In genomic region chr2:216632952-216633615, GRCh38 we compare ENCODE assay signal across 8 cellular contexts. TPM values are rescaled to one million over a fixed set of nuclear protein-coding genes. Genes with fewer than 3 reads are reported as not detected.
DNase-seq lines count a peak whose midpoint lies in the region; ATAC-seq, FAIRE-seq and TF ChIP-seq lines count a peak whose summit lies in the region.

Gene IGFBP2, plus strand, starts transcription at chr2:216633420. Its CDS starts 104 bp downstream, at chr2:216633524.

- no peak for ATAC-seq in HG02642 (IDR thresholded peaks at IDR 0.05; ENCODE audit: poor library complexity, unreplicated experiment)

- no peaks in the 10 kb centered on the region for H3K36me3 ChIP-seq in endocrine pancreas (ENCODE audit: control insufficient read depth, insufficient read depth, low read length)
- peaks cover 6% of the 10 kb centered on the region for H3K36me3 ChIP-seq in mesodermal cell (ENCODE audit: control insufficient read depth, insufficient read depth, low read length)
- no peaks in the 10 kb centered on the region for H3K36me3 ChIP-seq in subcutaneous abdominal adipose tissue (ENCODE audit: control insufficient read depth in 5 of 5, insufficient read depth in 5 of 5, low read length in 5 of 5)

- peak within 1 kb of the TSS; percentile 86 for H3K4me3 Mint-ChIP-seq in T-helper 1 cell treated with Interleukin-12 subunit alpha and Interleukin-12 subunit beta and Interleukin-4 antibody, amounts not matched to agents 30 μg/mL and 1 μg/mL, for 36 hours

- FAIRE-seq in D721Med (lab: Jason Lieb, UNC): no peak
- no peak for FAIRE-seq in urothelium cell line (lab: Jason Lieb, UNC)

- no peaks in the 10 kb centered on the region for H3K9me3 ChIP-seq in endocrine pancreas (ENCODE audit: control insufficient read depth, low read length)
- H3K9me3 ChIP-seq in mesodermal cell (ENCODE audit: control insufficient read depth, low read length): no peaks in the 10 kb centered on the region
- no peaks in the 10 kb centered on the region for H3K9me3 ChIP-seq in subcutaneous abdominal adipose tissue (ENCODE audit: control insufficient read depth in 5 of 5, low read length in 5 of 5)

- TF ChIP-seq CTCF in D721Med (IDR thresholded peaks at IDR 0.05; ENCODE audit: insufficient read depth, missing control alignments): no peak

- H3K36me3 Mint-ChIP-seq in T-helper 1 cell treated with Interleukin-12 subunit alpha and Interleukin-12 subunit beta and Interleukin-4 antibody, amounts not matched to agents 30 μg/mL and 1 μg/mL, for 36 hours (ENCODE audit: low read depth): no peaks in the 10 kb centered on the region

- peaks cover 22% of the 10 kb centered on the region for H3K4me1 Mint-ChIP-seq in T-helper 1 cell treated with Interleukin-12 subunit alpha and Interleukin-12 subunit beta and Interleukin-4 antibody, amounts not matched to agents 30 μg/mL and 1 μg/mL, for 36 hours (ENCODE audit: low read depth)

- H3K27me3 ChIP-seq in endocrine pancreas (ENCODE audit: control insufficient read depth, insufficient read depth, low read length) (no peaks in the 10 kb centered on the region), subcutaneous abdominal adipose tissue (ENCODE audit: control insufficient read depth in 5 of 5, insufficient read depth in 4 of 5, low read length in 5 of 5) (peaks cover 11 to 39% (median 34%) of the 10 kb centered on the region in 5 donors)

- DNase-seq in D721Med (ENCODE audit: insufficient read length, low spot score): peak; percentile 58
- DNase-seq in Jurkat, Clone E6-1 (ENCODE audit: low read depth, low spot score): peak; percentile 80
- no peak for DNase-seq in urothelium cell line (ENCODE audit: low spot score)

- H3K4me3 ChIP-seq in Jurkat, Clone E6-1 (ENCODE audit: low read length): peak within 1 kb of the TSS; percentile 82
- H3K4me3 ChIP-seq in endocrine pancreas (ENCODE audit: control insufficient read depth, insufficient read depth, low read length): peak within 1 kb of the TSS; percentile 38
- peak within 1 kb of the TSS; percentile 74 for H3K4me3 ChIP-seq in mesodermal cell (ENCODE audit: extremely low read depth, insufficient read depth, low read length, poor library complexity, severe bottlenecking)
- H3K4me3 ChIP-seq in subcutaneous abdominal adipose tissue (ENCODE audit: low read depth in 1 of 5, low read length in 5 of 5): peak within 1 kb of the TSS; percentile 60 to 72 (median 69)

- H3K9me3 Mint-ChIP-seq in T-helper 1 cell treated with Interleukin-12 subunit alpha and Interleukin-12 subunit beta and Interleukin-4 antibody, amounts not matched to agents 30 μg/mL and 1 μg/mL, for 36 hours: no peaks in the 10 kb centered on the region

- H3K27ac ChIP-seq in mesodermal cell (ENCODE audit: low read depth, low read length, severe bottlenecking) (peak within 1 kb of the TSS; percentile 48), subcutaneous abdominal adipose tissue (ENCODE audit: low read depth, low read length) (no peak within 1 kb of the TSS)

- no peak within 1 kb of the TSS for H3K27ac Mint-ChIP-seq in T-helper 1 cell treated with Interleukin-12 subunit alpha and Interleukin-12 subunit beta and Interleukin-4 antibody, amounts not matched to agents 30 μg/mL and 1 μg/mL, for 36 hours

- peaks cover 76% of the 10 kb centered on the region for H3K27me3 Mint-ChIP-seq in T-helper 1 cell treated with Interleukin-12 subunit alpha and Interleukin-12 subunit beta and Interleukin-4 antibody, amounts not matched to agents 30 μg/mL and 1 μg/mL, for 36 hours (ENCODE audit: low read depth)

- 0 to 1% methylated on average over 41 to 53 of the region's 70 CpGs for WGBS in mesodermal cell (ENCODE audit: insufficient coverage in 2 of 2), 2 experiments

- H3K4me1 ChIP-seq in endocrine pancreas (ENCODE audit: control insufficient read depth, insufficient read depth, low read length): no peaks in the 10 kb centered on the region
- peaks cover 20% of the 10 kb centered on the region for H3K4me1 ChIP-seq in mesodermal cell (ENCODE audit: control insufficient read depth, insufficient read depth, low read length, poor library complexity, severe bottlenecking)
- H3K4me1 ChIP-seq in subcutaneous abdominal adipose tissue (ENCODE audit: control insufficient read depth in 5 of 5, insufficient read depth in 5 of 5, low read length in 5 of 5): peaks cover 0 to 38% (median 21%) of the 10 kb centered on the region in 5 donors

- peak within 1 kb of the TSS; percentile 55 for H3K9ac ChIP-seq in endocrine pancreas (ENCODE audit: control insufficient read depth, insufficient read depth, low read length)
- H3K9ac ChIP-seq in subcutaneous abdominal adipose tissue (ENCODE audit: low read length in 5 of 5): peak within 1 kb of the TSS in 2 of 5 donors; percentile 35 to 53

RNA-seq across cellular contexts. Expression of gene IGFBP2, which starts in this region (rescaled TPM):
- 229 TPM for polyA plus RNA-seq in Jurkat, Clone E6-1 (2012; ENCODE audit: insufficient read depth, insufficient read length)
- polyA plus RNA-seq in mesodermal cell (2013, experiment 1 of 2): 576 TPM
- 441 TPM for polyA plus RNA-seq in mesodermal cell (2013, experiment 2 of 2)
